8 cellular contexts compared by ENCODE assay signal in genomic region chr5:141369994-141370848, GRCh38. TPM values are rescaled to one million over a fixed set of nuclear protein-coding genes. Genes with fewer than 3 reads are reported as not detected.
DNase-seq lines count a peak whose midpoint lies in the region; ATAC-seq and TF ChIP-seq lines count a peak whose summit lies in the region.

PCDHGB3 (plus strand) TSS chr5:141370242; CDS start chr5:141370395, 153 bp downstream.

- H3K9me3 Mint-ChIP-seq in activated T-helper 17 cell treated with anti-CD3 and anti-CD28 coated beads, Interleukin-2, amount 50 U/mL, for 72 hours = peaks cover 10% of the 10 kb centered on the region

- H3K4me3 ChIP-seq in AG04450 (ENCODE audit: low read depth, low read length) (peak within 1 kb of the TSS; percentile 47), left ventricle myocardium inferior (peak within 1 kb of the TSS; percentile 57), thymus (ENCODE audit: low read length) (peak within 1 kb of the TSS; percentile 19)

- H3K27me3 Mint-ChIP-seq in activated T-helper 17 cell treated with anti-CD3 and anti-CD28 coated beads, Interleukin-2, amount 50 U/mL, for 72 hours = peaks cover 53% of the 10 kb centered on the region

- H3K27me3 ChIP-seq in AG04450 (ENCODE audit: control insufficient read depth, insufficient read depth, low read length) (peaks cover 16% of the 10 kb centered on the region), left ventricle myocardium inferior (ENCODE audit: low read depth) (no peaks in the 10 kb centered on the region), thymus (ENCODE audit: control insufficient read depth, insufficient read depth) (no peaks in the 10 kb centered on the region)

- WGBS in thymus = 18% methylated on average over 32 of the region's 32 CpGs

- peaks cover 8% of the 10 kb centered on the region for H3K4me1 Mint-ChIP-seq in activated T-helper 17 cell treated with anti-CD3 and anti-CD28 coated beads, Interleukin-2, amount 50 U/mL, for 72 hours

- H3K4me3 Mint-ChIP-seq in activated T-helper 17 cell treated with anti-CD3 and anti-CD28 coated beads, Interleukin-2, amount 50 U/mL, for 72 hours = peak within 1 kb of the TSS; percentile 74

- H3K36me3 Mint-ChIP-seq in activated T-helper 17 cell treated with anti-CD3 and anti-CD28 coated beads, Interleukin-2, amount 50 U/mL, for 72 hours (ENCODE audit: low read depth) = no peaks in the 10 kb centered on the region

- no peak within 1 kb of the TSS for H3K27ac Mint-ChIP-seq in activated T-helper 17 cell treated with anti-CD3 and anti-CD28 coated beads, Interleukin-2, amount 50 U/mL, for 72 hours

- H3K27ac ChIP-seq in AG04450 (ENCODE audit: low read depth, low read length) (no peak within 1 kb of the TSS), left ventricle myocardium inferior (replicated peaks) (peak within 1 kb of the TSS; percentile 66), thymus (ENCODE audit: low read depth) (no peak within 1 kb of the TSS)

- peak; percentile 48 for TF ChIP-seq CTCF in AG04450 (IDR thresholded peaks at IDR 0.05; ENCODE audit: low read depth, low read length)
- peak; percentile 64 for TF ChIP-seq CTCF in left ventricle myocardium inferior (IDR thresholded peaks at IDR 0.05; ENCODE audit: borderline replicate concordance)

- CTCF ChIA-PET in AG04450 (lab: Charles Lee) = interaction anchor here (0.5 to 3.8 kb wide), 32 partner anchors 9 to 228 kb away, joined by 3 to 105 read pairs (median 4); partner anchors contain the start of genes PCDHB14, PCDHGA1, PCDHGA10 and PCDHGA11

- intact Hi-C loops in left ventricle myocardium inferior (cut with micrococcal nuclease) = no loop called here

- H3K4me1 ChIP-seq in left ventricle myocardium inferior (peaks cover 59% of the 10 kb centered on the region), thymus (ENCODE audit: control insufficient read depth, insufficient read depth, low read length) (no peaks in the 10 kb centered on the region)

- H3K9me3 ChIP-seq in AG04450 (ENCODE audit: control insufficient read depth, insufficient read depth, low read length) = peaks cover 65% of the 10 kb centered on the region
- peaks cover 99% of the 10 kb centered on the region for H3K9me3 ChIP-seq in left ventricle myocardium inferior (replicated peaks)
- H3K9me3 ChIP-seq in thymus (ENCODE audit: control insufficient read depth) = peaks cover 16% of the 10 kb centered on the region

- ATAC-seq in GM18909 (IDR thresholded peaks at IDR 0.05; ENCODE audit: poor library complexity, unreplicated experiment) (peak; percentile 98), HG03432 (IDR thresholded peaks at IDR 0.05; ENCODE audit: unreplicated experiment) (peak; percentile 93)
- ATAC-seq in activated T-helper 17 cell treated with anti-CD3 and anti-CD28 coated beads, Interleukin-2, amount 50 U/mL, for 72 hours (replicated peaks) = peak; percentile 63

- DNase-seq in AG04450 (ENCODE audit: low read depth, low spot score) = no peak
- peak; percentile 56 for DNase-seq in left ventricle myocardium inferior
- no peak for DNase-seq in COR-L47 (lab: John Stamatoyannopoulos, UW)
- no peak for DNase-seq in NK-92 (lab: John Stamatoyannopoulos, UW; ENCODE audit: unreplicated experiment)

- H3K36me3 ChIP-seq in left ventricle myocardium inferior (peaks cover 39% of the 10 kb centered on the region), thymus (ENCODE audit: control insufficient read depth, insufficient read depth) (no peaks in the 10 kb centered on the region)

- POLR2A ChIA-PET in AG04450 (lab: Yijun Ruan, JAX) = interaction anchor here (0.7 to 1.2 kb wide), 3 partner anchors 10 to 194 kb away, joined by 3 to 4 read pairs (median 3); no protein-coding TSS in a partner anchor

RNA-seq across cellular contexts. Expression of gene PCDHGB3, which starts in this region (rescaled TPM):
- polyA plus RNA-seq in AG04450 (2011; rRNA removed) = 3.6 and 4.3 TPM in 2 replicates
- polyA minus RNA-seq in AG04450 (2011; rRNA and poly(A)+ RNA removed) = 13.7 and 14.3 TPM in 2 replicates
- under 1 TPM in 1 of 2 donors, not detected in 1; 0.21 TPM for total RNA-seq in activated T-helper 17 cell treated with anti-CD3 and anti-CD28 coated beads, Interleukin-2, amount 50 U/mL, for 72 hours
- total RNA-seq in left ventricle myocardium inferior = 6.3 TPM
- 0.14 TPM for polyA plus RNA-seq in thymus

Comparison
In these comparisons a context has a peak if more than half of its experiments do, and no peak if none do; other contexts are left out.
1. Peak in ATAC-seq in activated T-helper 17 cell treated with anti-CD3 and anti-CD28 coated beads, Interleukin-2, amount 50 U/mL, for 72 hours; RNA of the gene not detected or under 1 TPM.